ENCODE assay signal across 2 cellular contexts in the genomic region with DNA sequence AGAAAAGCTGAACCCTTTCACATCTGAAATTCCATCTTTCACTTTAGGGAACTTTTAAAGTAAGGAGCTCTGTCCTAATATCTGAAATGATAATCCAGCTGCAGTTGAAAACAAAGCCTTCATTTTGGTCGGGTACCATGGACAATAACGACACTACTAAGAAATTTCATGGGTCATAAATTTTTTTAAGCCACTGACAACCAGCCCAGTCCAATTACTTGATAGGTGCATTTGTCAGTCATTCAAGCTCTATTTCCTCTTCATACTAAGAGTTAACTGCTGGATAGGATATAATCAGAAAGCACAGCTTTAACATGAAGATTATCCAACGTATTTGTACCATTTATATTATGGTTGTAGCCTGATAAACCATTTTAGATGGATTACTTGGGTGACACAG.
"Had no signal": no experiment of that assay in that cellular context is flagged by ENCODE, and none has a peak within 500 bp of the region (broad histone marks: within the 10 kb centered on the region; RNA-seq: fewer than 3 reads in every experiment).

No MANE protein-coding gene starts in this region.

- H3K4me3 ChIP-seq: body of pancreas, upper lobe of right lung had no signal

- H3K4me1 ChIP-seq: body of pancreas, upper lobe of right lung had no signal

- H3K36me3 ChIP-seq: upper lobe of right lung had no signal

- H3K9me3 ChIP-seq: body of pancreas, upper lobe of right lung had no signal

- H3K27me3 ChIP-seq: body of pancreas, upper lobe of right lung had no signal

- H3K27ac ChIP-seq: body of pancreas, upper lobe of right lung had no signal
